In genomic region chr20:32434434-32434833, GRCh38 we compare ENCODE assay signal across 18 cellular contexts.
"Had no signal": no experiment of that assay in that cellular context is flagged by ENCODE, and none has a peak within 500 bp of the region (broad histone marks: within the 10 kb centered on the region; RNA-seq: fewer than 3 reads in every experiment).

No MANE protein-coding gene starts in this region.

- H3K4me1 Mint-ChIP-seq: activated B cell treated with CpG ODN at 0.5 μM for 24 hours, memory B cell had no signal

- H3K4me1 ChIP-seq: tibial artery had no signal

- H3K9me3 ChIP-seq: body of pancreas, tibial artery had no signal

- H3K4me3 Mint-ChIP-seq: activated B cell treated with CpG ODN at 0.5 μM for 24 hours; activated CD4-positive, alpha-beta T cell treated with anti-CD3 and anti-CD28 coated beads for 36 hours; activated T-cell treated with anti-CD3 and anti-CD28 coated beads, Interleukin-2, amount 50 U/mL, for 72 hours; dendritic cell treated with granulocyte-macrophage colony-stimulating factor and Interleukin-4, amounts not matched to agents 40 ng/mL and 50 ng/mL, for 4 days; memory B cell; stimulated activated naive CD8-positive, alpha-beta T cell treated with anti-CD3 and anti-CD28 coated beads, Interleukin-15, Interleukin-2, amounts not matched to agents 100 ng/mL and 50 ng/mL, for 24 hours; T-helper 17 cell had no signal

- DNase-seq: activated B cell treated with CpG ODN at 0.5 μM for 24 hours; activated CD4-positive, alpha-beta T cell treated with anti-CD3 and anti-CD28 coated beads for 36 hours; activated CD4-positive, alpha-beta T cell treated with anti-CD3 and anti-CD28 coated beads, Interleukin-2, amount 50 U/mL, for 4 hours; activated gamma-delta T cell; activated naive CD4-positive, alpha-beta T cell treated with anti-CD3 and anti-CD28 coated beads, Interleukin-2, amount 50 U/mL, for 16 hours; activated T-cell treated with anti-CD3 and anti-CD28 coated beads, Interleukin-2, amount 50 U/mL, for 72 hours; anterior cingulate cortex; body of pancreas; effector CD4-positive, alpha-beta T cell; hippocampal formation; nucleus accumbens; stimulated activated CD4-positive, alpha-beta T cell treated with anti-CD3 and anti-CD28 coated beads, Interleukin-4, amount 100 ng/mL, for 24 hours; SW 1271; T-helper 17 cell; tibial artery had no signal

- H3K27ac Mint-ChIP-seq: activated B cell treated with CpG ODN at 0.5 μM for 24 hours; activated CD4-positive, alpha-beta T cell treated with anti-CD3 and anti-CD28 coated beads for 36 hours; activated T-cell treated with anti-CD3 and anti-CD28 coated beads, Interleukin-2, amount 50 U/mL, for 72 hours; dendritic cell treated with granulocyte-macrophage colony-stimulating factor and Interleukin-4, amounts not matched to agents 40 ng/mL and 50 ng/mL, for 4 days; memory B cell; T-helper 17 cell had no signal

- H3K27me3 ChIP-seq: body of pancreas, tibial artery had no signal

- H3K27me3 Mint-ChIP-seq: activated B cell treated with CpG ODN at 0.5 μM for 24 hours; activated CD4-positive, alpha-beta T cell treated with anti-CD3 and anti-CD28 coated beads for 36 hours; dendritic cell treated with granulocyte-macrophage colony-stimulating factor and Interleukin-4, amounts not matched to agents 40 ng/mL and 50 ng/mL, for 4 days; memory B cell; stimulated activated naive CD8-positive, alpha-beta T cell treated with anti-CD3 and anti-CD28 coated beads, Interleukin-15, Interleukin-2, amounts not matched to agents 100 ng/mL and 50 ng/mL, for 24 hours; T-helper 17 cell had no signal

- H3K27ac ChIP-seq: body of pancreas, tibial artery had no signal

- H3K9me3 Mint-ChIP-seq: activated B cell treated with CpG ODN at 0.5 μM for 24 hours; activated T-cell treated with anti-CD3 and anti-CD28 coated beads, Interleukin-2, amount 50 U/mL, for 72 hours; dendritic cell treated with granulocyte-macrophage colony-stimulating factor and Interleukin-4, amounts not matched to agents 40 ng/mL and 50 ng/mL, for 4 days; memory B cell; stimulated activated naive CD8-positive, alpha-beta T cell treated with anti-CD3 and anti-CD28 coated beads, Interleukin-15, Interleukin-2, amounts not matched to agents 100 ng/mL and 50 ng/mL, for 24 hours had no signal

- H3K4me3 ChIP-seq: body of pancreas, tibial artery had no signal

- ATAC-seq: activated CD4-positive, alpha-beta T cell treated with anti-CD3 and anti-CD28 coated beads for 36 hours; activated T-cell treated with anti-CD3 and anti-CD28 coated beads, Interleukin-2, amount 50 U/mL, for 72 hours; T-helper 17 cell had no signal
